In the genomic region with DNA sequence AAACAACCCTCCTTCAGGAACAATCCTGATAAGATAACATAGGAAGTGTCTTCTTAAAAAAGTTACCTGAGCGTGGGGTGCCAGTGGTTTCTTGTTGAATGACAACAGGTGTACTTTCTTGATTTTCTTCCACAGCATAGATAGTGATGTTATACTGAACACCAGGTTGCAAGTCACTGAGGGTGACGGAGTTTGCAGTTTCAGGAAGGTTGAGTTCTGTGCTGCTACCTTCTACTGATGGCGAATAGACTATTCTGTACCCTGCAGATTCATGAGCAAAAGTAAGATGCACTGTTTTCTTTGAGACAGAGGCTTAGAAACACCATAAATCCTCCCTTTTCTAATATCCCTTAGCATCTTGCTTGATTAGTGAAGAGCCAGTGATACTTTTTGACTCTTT, we compare ENCODE assay signal across 28 cellular contexts. TPM values are rescaled to one million over a fixed set of nuclear protein-coding genes. Genes with fewer than 3 reads are reported as not detected.
DNase-seq lines count a peak whose midpoint lies in the region; ATAC-seq and TF ChIP-seq lines count a peak whose summit lies in the region.
"Had no signal": no experiment of that assay in that cellular context is flagged by ENCODE, and none has a peak within 500 bp of the region (broad histone marks: within the 10 kb centered on the region; RNA-seq: fewer than 3 reads in every experiment).

No MANE protein-coding gene starts in this region.

- H3K9me3 Mint-ChIP-seq in HFFc6 (peaks cover 4% of the 10 kb centered on the region; the same call in 1 of the 2 replicates), mesothelial cell of epicardium (no peaks in the 10 kb centered on the region)
- H3K9me3 Mint-ChIP-seq: CD14-positive monocyte had no signal

- ATAC-seq in HG02588 (IDR thresholded peaks at IDR 0.05; ENCODE audit: unreplicated experiment) (no peak), HG03280 (IDR thresholded peaks at IDR 0.05; ENCODE audit: unreplicated experiment) (no peak)
- ATAC-seq: HCT116, K562, PC-3, SK-N-SH treated with all-trans-retinoic acid at 6 μM for 48 hours had no signal

- H3K9me3 ChIP-seq in mesodermal cell (ENCODE audit: control insufficient read depth, low read length), result no peaks in the 10 kb centered on the region
- H3K9me3 ChIP-seq: BE2C had no signal

- no peak for TF ChIP-seq CTCF in HFFc6 (IDR thresholded peaks at IDR 0.05)
- TF ChIP-seq CTCF in brain microvascular endothelial cell (IDR thresholded peaks at IDR 0.05; ENCODE audit: low read depth, low read length, missing control alignments), result no peak
- TF ChIP-seq CTCF in mesothelial cell of epicardium (IDR thresholded peaks at IDR 0.05; ENCODE audit: unreplicated experiment), result no peak

- no peak overlapping the region for H3K4me3 ChIP-seq in brain microvascular endothelial cell (ENCODE audit: low read depth, low read length)
- H3K4me3 ChIP-seq in mesodermal cell (ENCODE audit: extremely low read depth, insufficient read depth, low read length, poor library complexity, severe bottlenecking), result no peak overlapping the region
- H3K4me3 ChIP-seq: K562 had no signal

- H3K27ac Mint-ChIP-seq in HFFc6, result peak overlapping the region; percentile 68
- no peak overlapping the region for H3K27ac Mint-ChIP-seq in mesothelial cell of epicardium
- H3K27ac Mint-ChIP-seq: CD14-positive monocyte; CD8-positive, alpha-beta memory T cell had no signal

- H3K36me3 Mint-ChIP-seq in HFFc6 (ENCODE audit: low read depth), result peaks cover 76% of the 10 kb centered on the region
- H3K36me3 Mint-ChIP-seq in mesothelial cell of epicardium, result peaks cover 37% of the 10 kb centered on the region
- H3K36me3 Mint-ChIP-seq: CD14-positive monocyte; CD8-positive, alpha-beta memory T cell had no signal

- WGBS in mesodermal cell (ENCODE audit: insufficient coverage in 2 of 2), 2 experiments, result 88 to 100% methylated on average over 2 to 3 of the region's 3 CpGs

- DNase-seq in HFFc6 (no peak), brain microvascular endothelial cell (peak; percentile 27), NCI-H187 treated with DMSO at 0.1 percent for 48 hours (lab: John Stamatoyannopoulos, UW) (no peak), mesothelial cell of epicardium (ENCODE audit: low spot score in 2 of 2, unreplicated experiment in 2 of 2) (no peak)
- DNase-seq: ACHN; BE2C; CD8-positive, alpha-beta memory T cell; DMS 273 treated with DMSO at 0.1 percent for 48 hours; DMS79; EL; GF-D8; Kasumi-1; MV-4-11; NCI-H1105; NCI-H1436 treated with DMSO at 0.1 percent for 48 hours; NCI-H1930; NCI-H2107; NCI-H524 treated with DMSO at 0.1 percent for 48 hours; NCI-H82; NK-92 treated with Interleukin-12 subunit alpha and Interleukin-12 subunit beta, amount 100 ng/mL, for 24 hours; PC-3 had no signal

- H3K27me3 ChIP-seq in brain microvascular endothelial cell (replicated peaks), result no peaks in the 10 kb centered on the region
- H3K27me3 ChIP-seq: BE2C had no signal

- peaks cover 98% of the 10 kb centered on the region for H3K36me3 ChIP-seq in brain microvascular endothelial cell (replicated peaks)
- H3K36me3 ChIP-seq in mesodermal cell (ENCODE audit: control insufficient read depth, insufficient read depth, low read length), result peaks cover 90% of the 10 kb centered on the region
- H3K36me3 ChIP-seq: BE2C had no signal

- no peak overlapping the region; the same call in 1 of the 2 replicates for H3K4me3 Mint-ChIP-seq in HFFc6
- H3K4me3 Mint-ChIP-seq in mesothelial cell of epicardium, result no peak overlapping the region
- H3K4me3 Mint-ChIP-seq: CD14-positive monocyte; CD8-positive, alpha-beta memory T cell had no signal

- H3K4me1 ChIP-seq in mesodermal cell (ENCODE audit: control insufficient read depth, insufficient read depth, low read length, poor library complexity, severe bottlenecking), result peaks cover 6% of the 10 kb centered on the region
- H3K4me1 ChIP-seq: BE2C had no signal

- in situ Hi-C loops in brain microvascular endothelial cell (cut with HindIII; ENCODE audit: low pct_ligation_motif_present, low sequenced_read_pairs), result no loop called here

- H3K4me1 Mint-ChIP-seq in HFFc6 (ENCODE audit: low read depth) (peaks cover 80% of the 10 kb centered on the region), mesothelial cell of epicardium (no peaks in the 10 kb centered on the region)
- H3K4me1 Mint-ChIP-seq: CD14-positive monocyte; CD8-positive, alpha-beta memory T cell had no signal

- H3K27ac ChIP-seq in brain microvascular endothelial cell (no peak overlapping the region), mesodermal cell (ENCODE audit: low read depth, low read length, severe bottlenecking) (peak overlapping the region; percentile 6)

- H3K27me3 Mint-ChIP-seq in HFFc6 (ENCODE audit: insufficient read depth) (peaks cover 14% of the 10 kb centered on the region), mesothelial cell of epicardium (ENCODE audit: low read depth) (no peaks in the 10 kb centered on the region)

RNA-seq across cellular contexts. Expression of a gene that starts 28.8 kb away (rescaled TPM):
- 1,000 to 10,000 TPM; 2,848 to 5,249 (median 2,869) TPM for total RNA-seq in HFFc6 (2021; fragmentation: NEBNext Ultra II Directional; extraction: Animal tissue kit (Norgen Biotek cat#: 25700))
- 3,754 TPM for polyA plus RNA-seq in mesodermal cell (2013, experiment 1 of 2)
- 2,957 TPM for polyA plus RNA-seq in mesodermal cell (2013, experiment 2 of 2)
- total RNA-seq in mesothelial cell of epicardium, result 829 to 909 TPM (median 896 TPM) in 3 replicates
